Comparison of ENCODE assay signal across 18 cellular contexts in the genomic region with DNA sequence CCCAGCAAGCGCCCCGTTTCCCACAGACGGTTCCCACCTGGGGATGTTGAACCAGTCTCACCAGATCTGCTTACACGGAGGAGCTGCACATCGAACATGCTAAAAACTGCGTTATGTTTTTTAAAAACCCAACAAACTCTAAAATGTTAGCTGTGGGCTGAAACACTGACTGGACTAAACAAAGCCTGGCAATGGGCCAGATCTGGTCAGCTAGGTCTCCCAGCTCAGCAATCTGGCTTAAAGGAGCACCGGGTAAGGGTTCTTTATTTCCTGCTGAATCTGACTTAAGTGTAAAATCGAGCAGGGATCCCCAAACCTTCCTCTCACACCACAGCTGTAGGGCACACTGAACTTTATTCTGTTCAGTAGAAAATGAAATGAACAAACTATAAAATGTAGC.
DNase-seq lines count a peak whose midpoint lies in the region; ATAC-seq and TF ChIP-seq lines count a peak whose summit lies in the region.
"Had no signal": no experiment of that assay in that cellular context is flagged by ENCODE, and none has a peak within 500 bp of the region (broad histone marks: within the 10 kb centered on the region; RNA-seq: fewer than 3 reads in every experiment).

No MANE protein-coding gene starts in this region.

- H3K36me3 ChIP-seq in mesenchymal stem cell (ENCODE audit: control insufficient read depth in 1 of 2, insufficient read depth in 2 of 2, low read depth in 1 of 2, low read length in 2 of 2) (no peaks in the 10 kb centered on the region), brain microvascular endothelial cell (replicated peaks) (no peaks in the 10 kb centered on the region)
- H3K36me3 ChIP-seq: MG63 had no signal

- no peak overlapping the region for H4K8ac ChIP-seq in mesenchymal stem cell (ENCODE audit: low read length)

- WGBS in mesenchymal stem cell = 70% methylated on average over 8 of the region's 8 CpGs

- no peak overlapping the region for H3K27ac Mint-ChIP-seq in activated naive CD8-positive, alpha-beta T cell treated with anti-CD3 and anti-CD28 coated beads for 36 hours
- H3K27ac Mint-ChIP-seq: immature natural killer cell; stimulated activated naive CD8-positive, alpha-beta T cell treated with anti-CD3 and anti-CD28 coated beads, Interleukin-15, Interleukin-2, amounts not matched to agents 100 ng/mL and 50 ng/mL, for 24 hours had no signal

- no peak overlapping the region for H2BK5ac ChIP-seq in mesenchymal stem cell (ENCODE audit: low read depth, low read length, poor library complexity, severe bottlenecking)

- no peak overlapping the region for H2AK5ac ChIP-seq in mesenchymal stem cell (ENCODE audit: low read length, severe bottlenecking)

- TF ChIP-seq CTCF in brain microvascular endothelial cell (IDR thresholded peaks at IDR 0.05; ENCODE audit: low read depth, low read length, missing control alignments) = no peak

- no peak overlapping the region for H3K4ac ChIP-seq in mesenchymal stem cell (ENCODE audit: low read depth in 1 of 2, low read length in 2 of 2)

- no peak overlapping the region for H2BK15ac ChIP-seq in mesenchymal stem cell (ENCODE audit: low read depth, poor library complexity, severe bottlenecking)

- no peak overlapping the region for H3K27ac ChIP-seq in mesenchymal stem cell (ENCODE audit: low read length, poor library complexity, severe bottlenecking)
- H3K27ac ChIP-seq in brain microvascular endothelial cell = no peak overlapping the region

- H3K9me3 ChIP-seq in mesenchymal stem cell (ENCODE audit: control insufficient read depth, low read length) = no peaks in the 10 kb centered on the region
- H3K9me3 ChIP-seq: MG63, mucosa of descending colon had no signal

- H3K4me3 ChIP-seq in mesenchymal stem cell (ENCODE audit: insufficient read depth in 1 of 2, low read depth in 1 of 2, low read length in 2 of 2) = no peak overlapping the region
- H3K4me3 ChIP-seq in brain microvascular endothelial cell (ENCODE audit: low read depth, low read length) = no peak overlapping the region
- H3K4me3 ChIP-seq: MG63, mucosa of descending colon had no signal

- H3K23ac ChIP-seq in mesenchymal stem cell (ENCODE audit: low read length in 2 of 2) = no peak overlapping the region

- no peaks in the 10 kb centered on the region for H3K9me3 Mint-ChIP-seq in activated naive CD8-positive, alpha-beta T cell treated with anti-CD3 and anti-CD28 coated beads for 36 hours
- H3K9me3 Mint-ChIP-seq: stimulated activated naive CD8-positive, alpha-beta T cell treated with anti-CD3 and anti-CD28 coated beads, Interleukin-15, Interleukin-2, amounts not matched to agents 100 ng/mL and 50 ng/mL, for 24 hours had no signal

- H3K27me3 ChIP-seq in mesenchymal stem cell (ENCODE audit: control insufficient read depth in 1 of 2, insufficient read depth in 1 of 2, low read length in 2 of 2) = no peaks in the 10 kb centered on the region
- H3K27me3 ChIP-seq in brain microvascular endothelial cell (replicated peaks) = no peaks in the 10 kb centered on the region
- H3K27me3 ChIP-seq: MG63 had no signal

- peaks cover 7% of the 10 kb centered on the region for H3K4me1 ChIP-seq in mesenchymal stem cell (ENCODE audit: control insufficient read depth, insufficient read depth, low read depth, low read length)

- H2BK120ac ChIP-seq in mesenchymal stem cell (ENCODE audit: low read depth, low read length) = no peak overlapping the region

- no peaks in the 10 kb centered on the region for H3K27me3 Mint-ChIP-seq in activated naive CD8-positive, alpha-beta T cell treated with anti-CD3 and anti-CD28 coated beads for 36 hours
- H3K27me3 Mint-ChIP-seq: stimulated activated naive CD8-positive, alpha-beta T cell treated with anti-CD3 and anti-CD28 coated beads, Interleukin-15, Interleukin-2, amounts not matched to agents 100 ng/mL and 50 ng/mL, for 24 hours had no signal

- H3K14ac ChIP-seq in mesenchymal stem cell (ENCODE audit: low read length in 2 of 2) = no peak overlapping the region

- H4K91ac ChIP-seq in mesenchymal stem cell (ENCODE audit: low read length) = no peak overlapping the region

- no peak overlapping the region for H3K9ac ChIP-seq in mesenchymal stem cell (ENCODE audit: low read length)

- peaks cover 8% of the 10 kb centered on the region for H3K36me3 Mint-ChIP-seq in activated naive CD8-positive, alpha-beta T cell treated with anti-CD3 and anti-CD28 coated beads for 36 hours

- no peak overlapping the region for H3K4me2 ChIP-seq in mesenchymal stem cell (ENCODE audit: low read length, poor library complexity, severe bottlenecking)

- in situ Hi-C loops in brain microvascular endothelial cell (cut with HindIII; ENCODE audit: low pct_ligation_motif_present, low sequenced_read_pairs) = no loop called here

- no peaks in the 10 kb centered on the region for H3K79me1 ChIP-seq in mesenchymal stem cell (replicated peaks; ENCODE audit: low read length, poor library complexity, severe bottlenecking)

- H2BK12ac ChIP-seq in mesenchymal stem cell (ENCODE audit: low read length in 2 of 2) = no peak overlapping the region

- DNase-seq in Daoy (ENCODE audit: low read depth) = peak; percentile 23
- DNase-seq in NCI-H2029 treated with DMSO at 0.1 percent for 48 hours (lab: John Stamatoyannopoulos, UW) = peak; percentile 41
- peak; percentile 13 for DNase-seq in cerebellar cortex (ENCODE audit: low spot score)
- peak; percentile 6 for DNase-seq in mesenchymal stem cell
- DNase-seq in activated naive CD8-positive, alpha-beta T cell treated with anti-CD3 and anti-CD28 coated beads for 36 hours = no peak
- DNase-seq in brain microvascular endothelial cell = no peak
- DNase-seq: activated CD8-positive, alpha-beta memory T cell treated with anti-CD3 and anti-CD28 coated beads for 24 hours; activated gamma-delta T cell; AML-193; effector memory CD4-positive, alpha-beta T cell; GOT3; immature natural killer cell; mucosa of descending colon; stimulated activated CD4-positive, alpha-beta T cell treated with anti-CD3 and anti-CD28 coated beads, Interleukin-12 subunit alpha, Interleukin-12 subunit beta, amount 100 ng/mL, for 4 hours had no signal

- H3K18ac ChIP-seq in mesenchymal stem cell (ENCODE audit: low read depth in 1 of 2, low read length in 2 of 2) = no peak overlapping the region

- peaks cover 22% of the 10 kb centered on the region for H3K4me1 Mint-ChIP-seq in activated naive CD8-positive, alpha-beta T cell treated with anti-CD3 and anti-CD28 coated beads for 36 hours

- no peak overlapping the region for H3K4me3 Mint-ChIP-seq in activated naive CD8-positive, alpha-beta T cell treated with anti-CD3 and anti-CD28 coated beads for 36 hours
- H3K4me3 Mint-ChIP-seq: immature natural killer cell; stimulated activated naive CD8-positive, alpha-beta T cell treated with anti-CD3 and anti-CD28 coated beads, Interleukin-15, Interleukin-2, amounts not matched to agents 100 ng/mL and 50 ng/mL, for 24 hours had no signal

- ATAC-seq in GM21447 (IDR thresholded peaks at IDR 0.05; ENCODE audit: unreplicated experiment) (no peak), GM21723 (IDR thresholded peaks at IDR 0.05; ENCODE audit: unreplicated experiment) (no peak)

- H2AFZ ChIP-seq in mesenchymal stem cell (ENCODE audit: low read depth, low read length) = no peak overlapping the region

Comparison
In these comparisons a context has a peak if more than half of its experiments do, and no peak if none do; other contexts are left out.
1. DNase-seq: peak in Daoy (single experiment), NCI-H2029 treated with DMSO at 0.1 percent for 48 hours (single experiment), cerebellar cortex (single experiment) and mesenchymal stem cell (single experiment); none in activated naive CD8-positive, alpha-beta T cell treated with anti-CD3 and anti-CD28 coated beads for 36 hours (single experiment) and brain microvascular endothelial cell (single experiment).